25 cellular contexts compared by ENCODE assay signal in genomic region chr3:172120912-172121311, GRCh38.
"Had no signal": no experiment of that assay in that cellular context is flagged by ENCODE, and none has a peak within 500 bp of the region (broad histone marks: within the 10 kb centered on the region; RNA-seq: fewer than 3 reads in every experiment).

No MANE protein-coding gene starts in this region.

- H3K27me3 Mint-ChIP-seq: memory B cell; naive thymus-derived CD8-positive, alpha-beta T cell; progenitor cell of endocrine pancreas; stimulated activated naive CD8-positive, alpha-beta T cell treated with anti-CD3 and anti-CD28 coated beads, Interleukin-15, amount 100 ng/mL, for 72 hours had no signal

- H3K4me3 ChIP-seq: heart left ventricle, left ventricle myocardium inferior, neural progenitor cell, ovary, sigmoid colon, testis, thyroid gland, transverse colon, upper lobe of right lung had no signal

- H3K4me3 Mint-ChIP-seq: memory B cell; naive thymus-derived CD8-positive, alpha-beta T cell; nephron progenitor cell; neural progenitor cell; stimulated activated memory B cell treated with anti-CD40 and anti-IgM and Interleukin-4, amounts not matched to agents 10 μg/mL and 1 μg/mL and 100 μg/mL, for 72 hours; stimulated activated naive CD8-positive, alpha-beta T cell treated with anti-CD3 and anti-CD28 coated beads, Interleukin-15, amount 100 ng/mL, for 72 hours had no signal

- H3K27me3 ChIP-seq: heart left ventricle, neural progenitor cell, neutrophil, ovary, sigmoid colon, testis, thyroid gland, transverse colon, upper lobe of right lung had no signal

- ATAC-seq: heart left ventricle; naive thymus-derived CD8-positive, alpha-beta T cell; right cardiac atrium; stimulated activated memory B cell treated with anti-CD40 and anti-IgM and Interleukin-4, amounts not matched to agents 10 μg/mL and 1 μg/mL and 100 μg/mL, for 72 hours; stimulated activated naive CD8-positive, alpha-beta T cell treated with anti-CD3 and anti-CD28 coated beads, Interleukin-15, amount 100 ng/mL, for 72 hours; upper lobe of right lung had no signal

- H3K4me1 Mint-ChIP-seq: memory B cell; stimulated activated memory B cell treated with anti-CD40 and anti-IgM and Interleukin-4, amounts not matched to agents 10 μg/mL and 1 μg/mL and 100 μg/mL, for 72 hours had no signal

- H2AFZ ChIP-seq: neural progenitor cell had no signal

- H3K4me2 ChIP-seq: neural progenitor cell had no signal

- H3K9me3 Mint-ChIP-seq: memory B cell; naive thymus-derived CD8-positive, alpha-beta T cell; nephron progenitor cell; neural progenitor cell; stimulated activated memory B cell treated with anti-CD40 and anti-IgM and Interleukin-4, amounts not matched to agents 10 μg/mL and 1 μg/mL and 100 μg/mL, for 72 hours; stimulated activated naive CD8-positive, alpha-beta T cell treated with anti-CD3 and anti-CD28 coated beads, Interleukin-15, amount 100 ng/mL, for 72 hours had no signal

- DNase-seq: heart left ventricle; islet precursor cell; left ventricle myocardium inferior; naive thymus-derived CD8-positive, alpha-beta T cell; nephron progenitor cell; occipital lobe; right cardiac atrium; sigmoid colon; small intestine; stimulated activated CD4-positive, alpha-beta T cell treated with anti-CD3 and anti-CD28 coated beads, Interleukin-1b, Interleukin-23, amount 100 ng/mL, for 48 hours; stimulated activated CD4-positive, alpha-beta T cell treated with anti-CD3 and anti-CD28 coated beads, Interleukin-2, amount 100 ng/mL, for 48 hours; stimulated activated CD4-positive, alpha-beta T cell treated with anti-CD3 and anti-CD28 coated beads, Interleukin-4, amount 100 ng/mL, for 4 hours; stimulated activated CD8-positive, alpha-beta memory T cell treated with anti-CD3 and anti-CD28 coated beads, Interleukin-4, amount 100 ng/mL, for 48 hours; stimulated activated naive CD4-positive, alpha-beta T cell treated with Interleukin-2 at 50 U/mL for 16 hours; stimulated activated naive CD8-positive, alpha-beta T cell treated with anti-CD3 and anti-CD28 coated beads, Interleukin-15, amount 100 ng/mL, for 72 hours; testis; thyroid gland; transverse colon; upper lobe of right lung had no signal

- H3K9me3 ChIP-seq: heart left ventricle, left ventricle myocardium inferior, neutrophil, ovary, sigmoid colon, testis, thyroid gland, transverse colon, upper lobe of right lung had no signal

- H3K27ac Mint-ChIP-seq: memory B cell; naive thymus-derived CD8-positive, alpha-beta T cell; neural progenitor cell; progenitor cell of endocrine pancreas; stimulated activated memory B cell treated with anti-CD40 and anti-IgM and Interleukin-4, amounts not matched to agents 10 μg/mL and 1 μg/mL and 100 μg/mL, for 72 hours; stimulated activated naive CD8-positive, alpha-beta T cell treated with anti-CD3 and anti-CD28 coated beads, Interleukin-15, amount 100 ng/mL, for 72 hours had no signal

- H3K36me3 ChIP-seq: neural progenitor cell, ovary, transverse colon had no signal

- H3K4me1 ChIP-seq: neural progenitor cell had no signal

- H3K9ac ChIP-seq: neural progenitor cell had no signal

- H3K27ac ChIP-seq: left ventricle myocardium inferior, neural progenitor cell, ovary, testis, thyroid gland, transverse colon, upper lobe of right lung had no signal
